Comparison of ENCODE assay signal across 11 cellular contexts in genomic region chr5:135392256-135392655, GRCh38. TPM values are rescaled to one million over a fixed set of nuclear protein-coding genes. Genes with fewer than 3 reads are reported as not detected.
A peak's percentile ranks its signal among the peaks of the same experiment; 100 is the strongest.
DNase-seq lines count a peak whose midpoint lies in the region; ATAC-seq, FAIRE-seq and TF ChIP-seq lines count a peak whose summit lies in the region.
"Had no signal": no experiment of that assay in that cellular context is flagged by ENCODE, and none has a peak within 500 bp of the region (broad histone marks: within the 10 kb centered on the region; RNA-seq: fewer than 3 reads in every experiment).

No MANE protein-coding gene starts in this region.

- H3K4me1 ChIP-seq in Peyer's patch (peaks cover 0 to 75% (median 9%) of the 10 kb centered on the region in 4 donors), rectal smooth muscle tissue (ENCODE audit: control insufficient read depth, insufficient read depth, low read length) (peaks cover 7% of the 10 kb centered on the region), MM.1S (ENCODE audit: low read length) (peaks cover 52% of the 10 kb centered on the region)

- no peak overlapping the region for H3K4me3 ChIP-seq in Peyer's patch
- no peak overlapping the region for H3K4me3 ChIP-seq in rectal smooth muscle tissue (ENCODE audit: low read length)
- no peak overlapping the region for H3K4me3 ChIP-seq in MM.1S (ENCODE audit: low read length)
- H3K4me3 ChIP-seq: thoracic aorta had no signal

- TF ChIP-seq POLR2A in Peyer's patch (IDR thresholded peaks at IDR 0.05) = no peak

- peak; percentile 51 for ATAC-seq in GM18502 (IDR thresholded peaks at IDR 0.05; ENCODE audit: poor library complexity, unreplicated experiment)
- no peak for ATAC-seq in GM18907 (IDR thresholded peaks at IDR 0.05; ENCODE audit: unreplicated experiment)

- DNase-seq in Peyer's patch (no peak), fibroblast of peridontal ligament (ENCODE audit: extremely low read depth) (peak; percentile 89), frontal cortex (ENCODE audit: low spot score in 2 of 2) (no peak), MM.1S (no peak), NCI-H2107 (lab: John Stamatoyannopoulos, UW) (no peak)
- DNase-seq: activated gamma-delta T cell treated with Interleukin-2 at 50 U/mL for 16 hours had no signal

- H3K9me2 ChIP-seq in MM.1S (replicated peaks; ENCODE audit: insufficient read depth, low read length) = no peaks in the 10 kb centered on the region

- FAIRE-seq in frontal cortex (lab: Jason Lieb, UNC) = no peak

- H3K9ac ChIP-seq in rectal smooth muscle tissue (ENCODE audit: low read length) (no peak overlapping the region), MM.1S (ENCODE audit: low read length) (no peak overlapping the region)

- H3K4me2 ChIP-seq in MM.1S (ENCODE audit: low read depth, low read length) = no peak overlapping the region

- TF ChIP-seq CTCF in Peyer's patch (IDR thresholded peaks at IDR 0.05) (peak in 1 of 6 experiments; percentile 16), MM.1S (IDR thresholded peaks at IDR 0.05; ENCODE audit: low read length) (no peak)

- H3K36me3 ChIP-seq in Peyer's patch (peaks cover 0 to 15% (median 0%) of the 10 kb centered on the region in 3 donors), rectal smooth muscle tissue (ENCODE audit: control insufficient read depth, insufficient read depth, low read length) (peaks cover 2% of the 10 kb centered on the region), MM.1S (replicated peaks; ENCODE audit: insufficient read depth, low read length) (peaks cover 19% of the 10 kb centered on the region)

- H3F3A ChIP-seq in MM.1S (ENCODE audit: insufficient read depth, low read length) = no peaks in the 10 kb centered on the region

- H3K79me2 ChIP-seq in MM.1S (ENCODE audit: low read length) = peaks cover 100% of the 10 kb centered on the region

- peak overlapping the region in 3 of 4 donors; percentile 23 to 79 (median 71) for H3K27ac ChIP-seq in Peyer's patch
- H3K27ac ChIP-seq in rectal smooth muscle tissue (ENCODE audit: low read depth, low read length) = peak overlapping the region; percentile 17
- H3K27ac ChIP-seq in MM.1S (ENCODE audit: low read length) = no peak overlapping the region

- peaks cover 99% of the 10 kb centered on the region for H4K20me1 ChIP-seq in MM.1S (ENCODE audit: insufficient read depth, low read length)

- H3K9me3 ChIP-seq in Peyer's patch (no peaks in the 10 kb centered on the region), MM.1S (replicated peaks; ENCODE audit: insufficient read depth, low read length) (no peaks in the 10 kb centered on the region)
- H3K9me3 ChIP-seq: thoracic aorta had no signal

- H2AFZ ChIP-seq in MM.1S (ENCODE audit: low read length) = no peak overlapping the region

- H3K27me3 ChIP-seq in Peyer's patch (no peaks in the 10 kb centered on the region), rectal smooth muscle tissue (ENCODE audit: control insufficient read depth, insufficient read depth, low read length) (no peaks in the 10 kb centered on the region), MM.1S (replicated peaks; ENCODE audit: insufficient read depth, low read length) (no peaks in the 10 kb centered on the region)

RNA-seq across cellular contexts. Expression of gene MACROH2A1, which starts 6.8 kb away (rescaled TPM):
- 100 to 1,000 TPM; 407 to 489 (median 431) TPM for total RNA-seq in Peyer's patch
- 134 TPM for total RNA-seq in frontal cortex

RNA-seq across cellular contexts. Expression of gene DCANP1, which starts 54.9 kb away (rescaled TPM):
- total RNA-seq in Peyer's patch (1 to 10 TPM in 1 of 4 donors, under 1 TPM in 1, not detected in 2; 0.27 to 1.7 TPM), frontal cortex (not detected)
- total RNA-seq: lung microvascular endothelial cell, thoracic aorta had no signal

RNA-seq across cellular contexts. Expression of gene TIFAB, which starts 59.9 kb away (rescaled TPM):
- total RNA-seq in Peyer's patch = under 1 TPM in 1 of 4 donors, not detected in 3; 0.83 TPM
- not detected for total RNA-seq in frontal cortex
- total RNA-seq: lung microvascular endothelial cell, thoracic aorta had no signal
